11 cellular contexts compared by ENCODE assay signal in genomic region chr19:10761443-10762242, GRCh38. TPM values are rescaled to one million over a fixed set of nuclear protein-coding genes. Genes with fewer than 3 reads are reported as not detected.
DNase-seq lines count a peak whose midpoint lies in the region; ATAC-seq and TF ChIP-seq lines count a peak whose summit lies in the region.
"Had no signal": no experiment of that assay in that cellular context is flagged by ENCODE, and none has a peak within 500 bp of the region (broad histone marks: within the 10 kb centered on the region; RNA-seq: fewer than 3 reads in every experiment).

No MANE protein-coding gene starts in this region.

- H3K27ac ChIP-seq in ascending aorta (peak overlapping the region; percentile 4 to 43), mucosa of rectum (ENCODE audit: low read depth in 2 of 2, low read length in 2 of 2) (peak overlapping the region; percentile 96 to 99), Karpas-422 (ENCODE audit: low read length) (no peak overlapping the region)

- H3K4me1 Mint-ChIP-seq in stimulated activated naive CD8-positive, alpha-beta T cell treated with anti-CD3 and anti-CD28 coated beads, Interleukin-15, Interleukin-2, amounts not matched to agents 100 ng/mL and 50 ng/mL, for 24 hours (ENCODE audit: low read depth), result peaks cover 81% of the 10 kb centered on the region

- H3K27me3 ChIP-seq in ascending aorta (no peaks in the 10 kb centered on the region), mucosa of rectum (ENCODE audit: control insufficient read depth in 2 of 2, insufficient read depth in 2 of 2, low read length in 2 of 2) (no peaks in the 10 kb centered on the region), Karpas-422 (ENCODE audit: low read length) (no peaks in the 10 kb centered on the region)

- H3K27ac Mint-ChIP-seq in stimulated activated naive CD8-positive, alpha-beta T cell treated with anti-CD3 and anti-CD28 coated beads, Interleukin-15, Interleukin-2, amounts not matched to agents 100 ng/mL and 50 ng/mL, for 24 hours, result peak overlapping the region; percentile 67

- H3K4me3 ChIP-seq in ascending aorta (no peak overlapping the region), mucosa of rectum (ENCODE audit: low read length in 2 of 2) (peak overlapping the region in 1 of 2 donors; percentile 13), Karpas-422 (ENCODE audit: low read length) (no peak overlapping the region)

- no peak overlapping the region for H3K4me3 Mint-ChIP-seq in stimulated activated naive CD8-positive, alpha-beta T cell treated with anti-CD3 and anti-CD28 coated beads, Interleukin-15, Interleukin-2, amounts not matched to agents 100 ng/mL and 50 ng/mL, for 24 hours
- H3K4me3 Mint-ChIP-seq: brain had no signal

- H3K9me3 ChIP-seq in ascending aorta, result no peaks in the 10 kb centered on the region
- H3K9me3 ChIP-seq in mucosa of rectum (ENCODE audit: control insufficient read depth in 2 of 2, low read length in 2 of 2), result no peaks in the 10 kb centered on the region
- H3K9me3 ChIP-seq in Karpas-422 (ENCODE audit: low read length), result no peaks in the 10 kb centered on the region

- H3K36me3 ChIP-seq in ascending aorta (peaks cover 6 to 16% of the 10 kb centered on the region in 2 donors), mucosa of rectum (ENCODE audit: control insufficient read depth in 2 of 2, insufficient read depth in 2 of 2, low read length in 2 of 2) (peaks cover 15 to 20% of the 10 kb centered on the region in 2 donors), Karpas-422 (ENCODE audit: insufficient read depth, low read length) (peaks cover 7% of the 10 kb centered on the region)

- no peak for ATAC-seq in stimulated activated naive CD8-positive, alpha-beta T cell treated with anti-CD3 and anti-CD28 coated beads, Interleukin-15, Interleukin-2, amounts not matched to agents 100 U/mL and 50 U/mL, for 24 hours
- ATAC-seq in HG02610 (IDR thresholded peaks at IDR 0.05; ENCODE audit: unreplicated experiment), result no peak
- ATAC-seq in GM21825 (IDR thresholded peaks at IDR 0.05; ENCODE audit: unreplicated experiment), result no peak

- TF ChIP-seq CTCF in ascending aorta (IDR thresholded peaks at IDR 0.05), result no peak

- H4K20me1 ChIP-seq in Karpas-422 (ENCODE audit: insufficient read depth, low read depth, low read length), result peaks cover 13% of the 10 kb centered on the region

- H3K4me2 ChIP-seq in Karpas-422 (ENCODE audit: low read depth, low read length, poor library complexity, severe bottlenecking), result no peak overlapping the region

- intact Hi-C loops in ascending aorta (cut with DNase I), result no loop called here

- no peaks in the 10 kb centered on the region for H3K9me3 Mint-ChIP-seq in stimulated activated naive CD8-positive, alpha-beta T cell treated with anti-CD3 and anti-CD28 coated beads, Interleukin-15, Interleukin-2, amounts not matched to agents 100 ng/mL and 50 ng/mL, for 24 hours
- H3K9me3 Mint-ChIP-seq: brain had no signal

- H3K27me3 Mint-ChIP-seq in stimulated activated naive CD8-positive, alpha-beta T cell treated with anti-CD3 and anti-CD28 coated beads, Interleukin-15, Interleukin-2, amounts not matched to agents 100 ng/mL and 50 ng/mL, for 24 hours, result no peaks in the 10 kb centered on the region
- H3K27me3 Mint-ChIP-seq: brain had no signal

- H2AFZ ChIP-seq in Karpas-422 (ENCODE audit: low read length), result no peak overlapping the region

- peaks cover 66% of the 10 kb centered on the region for H3K79me2 ChIP-seq in Karpas-422 (ENCODE audit: low read length)

- H3K9ac ChIP-seq in mucosa of rectum (ENCODE audit: low read depth in 1 of 2, low read length in 2 of 2), result peak overlapping the region in 1 of 2 donors; percentile 46
- H3K9ac ChIP-seq in Karpas-422 (ENCODE audit: low read length), result no peak overlapping the region

- no peaks in the 10 kb centered on the region for H3K9me2 ChIP-seq in Karpas-422 (replicated peaks; ENCODE audit: insufficient read depth, low read length)

- peaks cover 35% of the 10 kb centered on the region for H3K36me3 Mint-ChIP-seq in stimulated activated naive CD8-positive, alpha-beta T cell treated with anti-CD3 and anti-CD28 coated beads, Interleukin-15, Interleukin-2, amounts not matched to agents 100 ng/mL and 50 ng/mL, for 24 hours (ENCODE audit: low read depth)

- DNase-seq in stimulated activated naive CD8-positive, alpha-beta T cell treated with anti-CD3 and anti-CD28 coated beads, Interleukin-15, Interleukin-2, amounts not matched to agents 100 U/mL and 50 U/mL, for 24 hours, result no peak
- DNase-seq in ascending aorta (ENCODE audit: low spot score in 2 of 2) (no peak), Karpas-422 (no peak)
- no peak for DNase-seq in central memory CD4-positive, alpha-beta T cell
- DNase-seq: activated CD4-positive, alpha-beta T cell treated with anti-CD3 and anti-CD28 coated beads, Interleukin-2, amount 50 U/mL, for 48 hours; NCI-H446 treated with DMSO at 0.1 percent for 48 hours had no signal

- H3K4me1 ChIP-seq in ascending aorta (peaks cover 10 to 30% of the 10 kb centered on the region in 2 donors), mucosa of rectum (ENCODE audit: control insufficient read depth in 2 of 2, insufficient read depth in 2 of 2, low read length in 2 of 2) (peaks cover 71 to 77% of the 10 kb centered on the region in 2 donors), Karpas-422 (ENCODE audit: low read length) (peaks cover 19% of the 10 kb centered on the region)

RNA-seq across cellular contexts. Expression of gene DNM2, which starts 43.8 kb away (rescaled TPM):
- 113 TPM for total RNA-seq in ascending aorta
- 91.1 and 93.7 TPM in 2 replicates for total RNA-seq in Karpas-422 (2014; rRNA removed; shearing (Covaris generic); ENCODE audit: low replicate concordance)
